8 cellular contexts compared by ENCODE assay signal in genomic region chr3:184284696-184285095, GRCh38. TPM values are rescaled to one million over a fixed set of nuclear protein-coding genes. Genes with fewer than 3 reads are reported as not detected.
DNase-seq lines count a peak whose midpoint lies in the region; ATAC-seq and TF ChIP-seq lines count a peak whose summit lies in the region.

No MANE protein-coding gene starts in this region.

- no peak overlapping the region for H3K4me3 Mint-ChIP-seq in endothelial cell (ENCODE audit: unreplicated experiment)
- H3K4me3 Mint-ChIP-seq in naive thymus-derived CD4-positive, alpha-beta T cell, result no peak overlapping the region
- no peak overlapping the region for H3K4me3 Mint-ChIP-seq in T-helper 17 cell

- POLR2A ChIA-PET in naive thymus-derived CD4-positive, alpha-beta T cell (lab: Charles Lee), result no interaction called here

- intact Hi-C loops in naive thymus-derived CD4-positive, alpha-beta T cell (cut with micrococcal nuclease), result no loop called here

- H3K9me3 ChIP-seq in naive thymus-derived CD4-positive, alpha-beta T cell (ENCODE audit: control insufficient read depth in 2 of 3, low read length in 3 of 3), result no peaks in the 10 kb centered on the region
- H3K9me3 ChIP-seq in T-helper 17 cell (ENCODE audit: control insufficient read depth, low read length, poor library complexity, severe bottlenecking), result no peaks in the 10 kb centered on the region

- TF ChIP-seq CTCF in endothelial cell (IDR thresholded peaks at IDR 0.05; ENCODE audit: unreplicated experiment), result no peak

- CTCF ChIA-PET in naive thymus-derived CD4-positive, alpha-beta T cell (lab: Charles Lee), result no interaction called here

- peak overlapping the region; percentile 55 for H3K27ac Mint-ChIP-seq in endothelial cell (ENCODE audit: unreplicated experiment)
- H3K27ac Mint-ChIP-seq in naive thymus-derived CD4-positive, alpha-beta T cell, result no peak overlapping the region
- H3K27ac Mint-ChIP-seq in T-helper 17 cell, result no peak overlapping the region

- H3K27ac ChIP-seq in naive thymus-derived CD4-positive, alpha-beta T cell (ENCODE audit: low read depth, low read length), result no peak overlapping the region

- H3K27me3 Mint-ChIP-seq in endothelial cell (ENCODE audit: unreplicated experiment) (peaks cover 25% of the 10 kb centered on the region), T-helper 17 cell (peaks cover 52% of the 10 kb centered on the region)
- H3K27me3 Mint-ChIP-seq in naive thymus-derived CD4-positive, alpha-beta T cell, result peaks cover 9 to 31% (median 14%) of the 10 kb centered on the region in 5 donors

- no peaks in the 10 kb centered on the region for H3K9me3 Mint-ChIP-seq in endothelial cell (ENCODE audit: unreplicated experiment)
- no peaks in the 10 kb centered on the region for H3K9me3 Mint-ChIP-seq in naive thymus-derived CD4-positive, alpha-beta T cell

- DNase-seq in NCI-H187 (lab: John Stamatoyannopoulos, UW) (peak; percentile 13 to 28), NCI-H187 treated with DMSO at 0.1 percent for 48 hours (lab: John Stamatoyannopoulos, UW) (no peak), MV-4-11 (lab: John Stamatoyannopoulos, UW) (peak; percentile 49), SK-MEL-5 (ENCODE audit: low read depth, low spot score) (peak; percentile 92), endothelial cell (ENCODE audit: low spot score) (peak; percentile 70), T-helper 17 cell (no peak)
- peak in 1 of 9 donors; percentile 19 for DNase-seq in naive thymus-derived CD4-positive, alpha-beta T cell

- H3K36me3 Mint-ChIP-seq in endothelial cell (ENCODE audit: low read depth, unreplicated experiment) (no peaks in the 10 kb centered on the region), T-helper 17 cell (ENCODE audit: low read depth) (peaks cover 5% of the 10 kb centered on the region)
- no peaks in the 10 kb centered on the region for H3K36me3 Mint-ChIP-seq in naive thymus-derived CD4-positive, alpha-beta T cell

- ATAC-seq in naive thymus-derived CD4-positive, alpha-beta T cell, result peak; percentile 27
- ATAC-seq in T-helper 17 cell (no peak), GM21528 (IDR thresholded peaks at IDR 0.05; ENCODE audit: low FRiP score, unreplicated experiment) (no peak)

- H3K4me1 Mint-ChIP-seq in endothelial cell (ENCODE audit: unreplicated experiment) (no peaks in the 10 kb centered on the region), T-helper 17 cell (peaks cover 2% of the 10 kb centered on the region)
- H3K4me1 Mint-ChIP-seq in naive thymus-derived CD4-positive, alpha-beta T cell, result no peaks in the 10 kb centered on the region

- H3K27me3 ChIP-seq in naive thymus-derived CD4-positive, alpha-beta T cell (ENCODE audit: control insufficient read depth in 2 of 2, insufficient read depth in 2 of 2, low read length in 2 of 2), result no peaks in the 10 kb centered on the region

- H3K4me3 ChIP-seq in naive thymus-derived CD4-positive, alpha-beta T cell (ENCODE audit: low read length), result no peak overlapping the region

- in situ Hi-C loops in SK-MEL-5 (cut with HindIII; ENCODE audit: low pct_unique_long_range_greater_than_20kb, low sequenced_read_pairs), result no loop called here

- no peaks in the 10 kb centered on the region for H3K36me3 ChIP-seq in naive thymus-derived CD4-positive, alpha-beta T cell (ENCODE audit: control insufficient read depth in 2 of 3, insufficient read depth in 3 of 3, low read length in 3 of 3)

- H3K4me1 ChIP-seq in naive thymus-derived CD4-positive, alpha-beta T cell (ENCODE audit: control insufficient read depth in 2 of 2, insufficient read depth in 2 of 2, low read length in 2 of 2), result no peaks in the 10 kb centered on the region

RNA-seq across cellular contexts. Expression of gene ECE2, which starts 8.9 kb away (rescaled TPM):
- not detected in 2 replicates for total RNA-seq in SK-MEL-5 (2014; rRNA removed; shearing (Covaris generic))
- not detected in 2 replicates for polyA plus RNA-seq in SK-MEL-5 (2015; cell fraction: cytosol; rRNA removed)
- polyA plus RNA-seq in SK-MEL-5 (2015; cell fraction: nucleus; rRNA removed), result not detected in 2 replicates
- total RNA-seq in endothelial cell (ENCODE audit: unreplicated experiment), result not detected
- not detected for total RNA-seq in naive thymus-derived CD4-positive, alpha-beta T cell
- not detected for polyA plus RNA-seq in naive thymus-derived CD4-positive, alpha-beta T cell
- total RNA-seq in T-helper 17 cell, result not detected

RNA-seq across cellular contexts. Expression of gene PSMD2, which starts 14.3 kb away (rescaled TPM):
- 423 and 430 TPM in 2 replicates for total RNA-seq in SK-MEL-5 (2014; rRNA removed; shearing (Covaris generic))
- 389 and 420 TPM in 2 replicates for polyA plus RNA-seq in SK-MEL-5 (2015; cell fraction: cytosol; rRNA removed)
- 339 and 360 TPM in 2 replicates for polyA plus RNA-seq in SK-MEL-5 (2015; cell fraction: nucleus; rRNA removed)
- total RNA-seq in endothelial cell (ENCODE audit: unreplicated experiment) (292 TPM), T-helper 17 cell (100 to 1,000 TPM; 149 to 171 TPM)
- total RNA-seq in naive thymus-derived CD4-positive, alpha-beta T cell, result 100 to 1,000 TPM; 139 to 204 (median 149) TPM
- 100 to 1,000 TPM; 181 to 200 TPM for polyA plus RNA-seq in naive thymus-derived CD4-positive, alpha-beta T cell

RNA-seq across cellular contexts. Expression of gene CAMK2N2, which starts 23.3 kb away (rescaled TPM):
- 0.35 and 0.77 TPM in 2 replicates for total RNA-seq in SK-MEL-5 (2014; rRNA removed; shearing (Covaris generic))
- polyA plus RNA-seq in SK-MEL-5 (2015; cell fraction: cytosol; rRNA removed), result 0.52 and 1.00 TPM in 2 replicates
- 0.19 and 0.22 TPM in 2 replicates for polyA plus RNA-seq in SK-MEL-5 (2015; cell fraction: nucleus; rRNA removed)
- total RNA-seq in endothelial cell (ENCODE audit: unreplicated experiment) (not detected), T-helper 17 cell (under 1 TPM; 0.20 to 0.31 TPM)
- total RNA-seq in naive thymus-derived CD4-positive, alpha-beta T cell, result not detected
- polyA plus RNA-seq in naive thymus-derived CD4-positive, alpha-beta T cell, result not detected

RNA-seq across cellular contexts. Expression of gene EIF4G1, which starts 29.7 kb away (rescaled TPM):
- total RNA-seq in SK-MEL-5 (2014; rRNA removed; shearing (Covaris generic)), result 211 and 237 TPM in 2 replicates
- 342 and 460 TPM in 2 replicates for polyA plus RNA-seq in SK-MEL-5 (2015; cell fraction: cytosol; rRNA removed)
- 311 and 351 TPM in 2 replicates for polyA plus RNA-seq in SK-MEL-5 (2015; cell fraction: nucleus; rRNA removed)
- total RNA-seq in endothelial cell (ENCODE audit: unreplicated experiment), result 390 TPM
- 100 to 1,000 TPM; 200 to 341 (median 256) TPM for total RNA-seq in naive thymus-derived CD4-positive, alpha-beta T cell
- 10 to 100 TPM; 19.1 to 59.1 TPM for polyA plus RNA-seq in naive thymus-derived CD4-positive, alpha-beta T cell
- 100 to 1,000 TPM; 226 to 236 TPM for total RNA-seq in T-helper 17 cell

RNA-seq across cellular contexts. Expression of gene EEF1AKMT4, which starts 35.2 kb away (rescaled TPM):
- 16.0 and 16.5 TPM in 2 replicates for total RNA-seq in SK-MEL-5 (2014; rRNA removed; shearing (Covaris generic))
- polyA plus RNA-seq in SK-MEL-5 (2015; cell fraction: cytosol; rRNA removed), result 14.0 and 18.5 TPM in 2 replicates
- 3.4 and 4.0 TPM in 2 replicates for polyA plus RNA-seq in SK-MEL-5 (2015; cell fraction: nucleus; rRNA removed)
- total RNA-seq in endothelial cell (ENCODE audit: unreplicated experiment), result 5.7 TPM
- 1 to 10 TPM in 4 of 5 experiments, under 1 TPM in 1; 0.27 to 6.6 (median 2.2) TPM for total RNA-seq in naive thymus-derived CD4-positive, alpha-beta T cell
- polyA plus RNA-seq in naive thymus-derived CD4-positive, alpha-beta T cell, result 1 to 10 TPM; 2.4 to 4.4 TPM
- under 1 TPM; 0.45 to 0.65 TPM for total RNA-seq in T-helper 17 cell

Comparison
In these comparisons a context has a peak if more than half of its experiments do, and no peak if none do; other contexts are left out.
1. DNase-seq: peak in NCI-H187 (2 of 2), MV-4-11 (single experiment), SK-MEL-5 (single experiment) and endothelial cell (single experiment); none in NCI-H187 treated with DMSO at 0.1 percent for 48 hours (single experiment) and T-helper 17 cell (0 of 3).